In the genomic region with DNA sequence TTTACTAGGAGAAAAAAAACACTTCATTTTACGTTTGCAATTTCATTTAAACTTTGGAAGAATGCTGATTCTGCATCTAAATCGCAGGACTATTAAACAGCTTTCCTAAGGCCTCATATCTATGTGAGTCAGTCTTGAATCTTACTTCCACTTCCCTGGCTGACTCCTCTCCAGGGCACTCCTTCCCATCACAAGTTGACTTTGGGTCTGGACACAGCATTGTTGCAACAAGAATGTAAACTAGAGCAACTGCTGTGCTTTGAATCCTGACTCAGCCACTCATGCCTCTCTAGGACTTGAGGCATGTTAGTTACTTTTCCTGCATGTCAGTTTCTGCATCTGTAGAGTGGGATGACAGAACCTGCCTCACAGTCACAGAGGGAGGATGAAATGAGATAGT, we compare ENCODE assay signal across 13 cellular contexts.
DNase-seq lines count a peak whose midpoint lies in the region; ATAC-seq and TF ChIP-seq lines count a peak whose summit lies in the region.
"Had no signal": no experiment of that assay in that cellular context is flagged by ENCODE, and none has a peak within 500 bp of the region (broad histone marks: within the 10 kb centered on the region; RNA-seq: fewer than 3 reads in every experiment).

No MANE protein-coding gene starts in this region.

- in situ Hi-C loops in astrocyte of the spinal cord (cut with HindIII; ENCODE audit: low sequenced_read_pairs) (no loop called here), KBM-7 (cut with MboI; ENCODE audit: low pct_unique_long_range_greater_than_20kb, low sequenced_read_pairs) (no loop called here)

- H4K20me1 ChIP-seq in MM.1S (ENCODE audit: insufficient read depth, low read length) = no peaks in the 10 kb centered on the region

- H3K9ac ChIP-seq in MM.1S (ENCODE audit: low read length) = no peak overlapping the region

- ATAC-seq in right cardiac atrium = peak; percentile 70 to 92
- ATAC-seq: activated naive CD8-positive, alpha-beta T cell treated with anti-CD3 and anti-CD28 coated beads, Interleukin-2, amount 50 U/mL, for 24 hours had no signal

- H3K27me3 ChIP-seq in right cardiac atrium (ENCODE audit: control insufficient read depth, insufficient read depth) = no peaks in the 10 kb centered on the region
- H3K27me3 ChIP-seq in right atrium auricular region = no peaks in the 10 kb centered on the region
- no peaks in the 10 kb centered on the region for H3K27me3 ChIP-seq in uterus
- no peaks in the 10 kb centered on the region for H3K27me3 ChIP-seq in MM.1S (replicated peaks; ENCODE audit: insufficient read depth, low read length)
- H3K27me3 ChIP-seq: BE2C had no signal

- intact Hi-C loops in right cardiac atrium (cut with DNase I) (no loop called here), uterus (cut with DNase I; ENCODE audit: low total_unique reads) (no loop called here)

- no peaks in the 10 kb centered on the region for H3K79me2 ChIP-seq in MM.1S (ENCODE audit: low read length)

- no peak overlapping the region for H3K4me2 ChIP-seq in MM.1S (ENCODE audit: low read depth, low read length)

- H3K4me1 ChIP-seq in right cardiac atrium (ENCODE audit: control insufficient read depth, insufficient read depth, low read length) = no peaks in the 10 kb centered on the region
- no peaks in the 10 kb centered on the region for H3K4me1 ChIP-seq in right atrium auricular region
- no peaks in the 10 kb centered on the region for H3K4me1 ChIP-seq in uterus
- H3K4me1 ChIP-seq in MM.1S (ENCODE audit: low read length) = no peaks in the 10 kb centered on the region
- H3K4me1 ChIP-seq: BE2C had no signal

- no peak for TF ChIP-seq CTCF in right atrium auricular region (IDR thresholded peaks at IDR 0.05)
- TF ChIP-seq CTCF in astrocyte of the spinal cord (IDR thresholded peaks at IDR 0.05; ENCODE audit: low read depth, low read length) = no peak
- no peak for TF ChIP-seq CTCF in uterus (IDR thresholded peaks at IDR 0.05)
- TF ChIP-seq CTCF in MM.1S (IDR thresholded peaks at IDR 0.05; ENCODE audit: low read length) = no peak

- no peaks in the 10 kb centered on the region for H3K9me2 ChIP-seq in MM.1S (replicated peaks; ENCODE audit: insufficient read depth, low read length)

- no peaks in the 10 kb centered on the region for H3F3A ChIP-seq in MM.1S (ENCODE audit: insufficient read depth, low read length)

- H3K27ac ChIP-seq in right cardiac atrium (ENCODE audit: low read length) = no peak overlapping the region
- H3K27ac ChIP-seq in right atrium auricular region = no peak overlapping the region
- no peak overlapping the region for H3K27ac ChIP-seq in uterus
- H3K27ac ChIP-seq in MM.1S (ENCODE audit: low read length) = no peak overlapping the region

- no peak overlapping the region for H3K4me3 ChIP-seq in right cardiac atrium (ENCODE audit: low read length)
- H3K4me3 ChIP-seq in right atrium auricular region = no peak overlapping the region
- H3K4me3 ChIP-seq in astrocyte of the spinal cord (ENCODE audit: low read depth, low read length) = no peak overlapping the region
- no peak overlapping the region for H3K4me3 ChIP-seq in uterus
- no peak overlapping the region for H3K4me3 ChIP-seq in MM.1S (ENCODE audit: low read length)

- H3K9me3 ChIP-seq in right cardiac atrium (ENCODE audit: control insufficient read depth, low read length) = no peaks in the 10 kb centered on the region
- H3K9me3 ChIP-seq in right atrium auricular region = no peaks in the 10 kb centered on the region
- H3K9me3 ChIP-seq in uterus = no peaks in the 10 kb centered on the region
- no peaks in the 10 kb centered on the region for H3K9me3 ChIP-seq in MM.1S (replicated peaks; ENCODE audit: insufficient read depth, low read length)
- H3K9me3 ChIP-seq: BE2C had no signal

- WGBS in right cardiac atrium = 73% methylated on average over 2 of the region's 2 CpGs

- no peak overlapping the region for H2AFZ ChIP-seq in MM.1S (ENCODE audit: low read length)

- DNase-seq in right cardiac atrium (no peak), right atrium auricular region (ENCODE audit: low spot score) (no peak), astrocyte of the spinal cord (ENCODE audit: low read depth, low spot score) (peak; percentile 95), islet precursor cell (peak; percentile 93), NCI-H1417 treated with DMSO at 0.1 percent for 48 hours (lab: John Stamatoyannopoulos, UW) (no peak), uterus (no peak), KBM-7 (no peak), MM.1S (no peak)
- DNase-seq: activated CD4-positive, alpha-beta T cell treated with anti-CD3 and anti-CD28 coated beads, Interleukin-2, amount 50 U/mL, for 4 hours; activated naive CD8-positive, alpha-beta T cell treated with anti-CD3 and anti-CD28 coated beads, Interleukin-2, amount 50 U/mL, for 24 hours; BE2C; NCI-H146; SHP77 treated with DMSO at 0.1 percent for 48 hours had no signal

- no peaks in the 10 kb centered on the region for H3K36me3 ChIP-seq in right atrium auricular region
- no peaks in the 10 kb centered on the region for H3K36me3 ChIP-seq in uterus
- H3K36me3 ChIP-seq in MM.1S (replicated peaks; ENCODE audit: insufficient read depth, low read length) = no peaks in the 10 kb centered on the region
- H3K36me3 ChIP-seq: BE2C had no signal

- TF ChIP-seq POLR2A in uterus (IDR thresholded peaks at IDR 0.05) = no peak

Comparison
In these comparisons a context has a peak if more than half of its experiments do, and no peak if none do; other contexts are left out.
1. DNase-seq: peak in astrocyte of the spinal cord (single experiment) and islet precursor cell (single experiment); none in right cardiac atrium (0 of 3), right atrium auricular region (single experiment), NCI-H1417 treated with DMSO at 0.1 percent for 48 hours (single experiment), uterus (0 of 2), KBM-7 (single experiment) and MM.1S (single experiment).